27 cellular contexts compared by ENCODE assay signal in the genomic region with DNA sequence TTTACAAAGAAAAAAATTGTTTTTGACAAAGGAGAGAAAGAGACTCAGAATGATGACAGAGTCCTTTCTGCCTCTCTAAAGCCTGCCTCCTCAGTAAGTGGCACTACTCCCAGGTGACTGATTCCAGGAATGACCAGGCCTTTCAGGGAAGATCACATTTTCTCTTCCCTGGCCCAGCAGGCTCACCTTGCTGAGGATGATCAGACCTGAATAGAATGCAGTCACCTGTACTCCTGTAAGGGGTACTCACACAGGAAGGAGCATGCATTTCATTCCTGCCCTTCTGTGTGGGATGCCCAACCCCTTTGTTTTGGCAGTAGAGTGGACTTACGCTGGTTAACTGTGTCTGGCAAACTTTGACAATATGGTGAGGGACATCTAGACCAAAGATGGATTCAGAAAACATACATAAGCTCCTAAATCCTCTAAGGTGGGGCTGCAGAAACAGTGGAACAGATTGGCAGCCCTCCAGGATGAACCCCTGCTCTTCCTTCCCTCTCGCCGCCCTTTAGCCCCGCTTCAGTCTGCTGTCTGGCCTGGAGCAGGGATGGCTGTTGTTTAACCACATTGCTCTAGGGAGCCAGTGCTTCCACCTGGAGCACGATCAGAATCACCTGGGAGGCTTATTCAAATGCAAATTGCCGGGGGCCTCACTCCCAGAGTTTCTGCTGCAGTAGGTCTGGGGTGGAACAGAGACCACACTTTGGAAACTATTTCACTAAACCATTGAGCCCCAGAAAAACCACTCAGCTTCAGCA. TPM values are rescaled to one million over a fixed set of nuclear protein-coding genes. Genes with fewer than 3 reads are reported as not detected.
DNase-seq lines count a peak whose midpoint lies in the region; ATAC-seq, FAIRE-seq and TF ChIP-seq lines count a peak whose summit lies in the region.
"Had no signal": no experiment of that assay in that cellular context is flagged by ENCODE, and none has a peak within 500 bp of the region (broad histone marks: within the 10 kb centered on the region; RNA-seq: fewer than 3 reads in every experiment).

No MANE protein-coding gene starts in this region.

- H3K4me3 ChIP-seq in H1 (ENCODE audit: extremely low read depth in 1 of 4, insufficient read depth in 2 of 4, low read depth in 3 of 4, low read length in 4 of 4) (peak overlapping the region in 3 of 4 experiments; percentile 16 to 46 (median 19); a peak in 5 of 8 replicates), mesendoderm (ENCODE audit: low read length) (no peak overlapping the region)
- H3K4me3 ChIP-seq: ascending aorta, BLaER1, gastrocnemius medialis, K562, thoracic aorta had no signal

- H2BK20ac ChIP-seq in H1 (ENCODE audit: low read length) = peak overlapping the region; percentile 49; the same call in 1 of the 2 replicates

- H3K23ac ChIP-seq in H1 (ENCODE audit: insufficient read length) (no peak overlapping the region), mesendoderm (ENCODE audit: low read length) (no peak overlapping the region)

- no peaks in the 10 kb centered on the region for H3K27me3 ChIP-seq in H1 (replicated peaks in 1 of 4; ENCODE audit: control insufficient read depth in 3 of 4, extremely low read depth in 1 of 4, insufficient read depth in 3 of 4, low read length in 3 of 4)
- H3K27me3 ChIP-seq in mesendoderm (ENCODE audit: insufficient read depth, low read length, poor library complexity) = no peaks in the 10 kb centered on the region
- H3K27me3 ChIP-seq: ascending aorta, BLaER1, gastrocnemius medialis had no signal

- peaks cover 9 to 31% (median 24%) of the 10 kb centered on the region in 4 experiments for H3K4me1 ChIP-seq in H1 (replicated peaks in 1 of 4; ENCODE audit: control insufficient read depth in 3 of 4, insufficient read depth in 4 of 4, low read length in 3 of 4)
- peaks cover 8% of the 10 kb centered on the region for H3K4me1 ChIP-seq in mesendoderm (ENCODE audit: control insufficient read depth, low read depth, low read length)
- H3K4me1 ChIP-seq: ascending aorta, BLaER1, gastrocnemius medialis had no signal

- peak; percentile 81 for DNase-seq in ELF-1 (ENCODE audit: low read depth, low spot score)
- peak; percentile 42 for DNase-seq in NCI-H146 (lab: John Stamatoyannopoulos, UW)
- DNase-seq in H1 (ENCODE audit: low read depth in 1 of 2, low spot score in 2 of 2) = peak; percentile 31 to 68
- peak; percentile 85 for DNase-seq in mesendoderm
- DNase-seq in Right ventricle myocardium inferior (ENCODE audit: missing footprints) = no peak
- DNase-seq in activated CD4-positive, alpha-beta memory T cell treated with anti-CD3 and anti-CD28 coated beads for 36 hours = no peak
- DNase-seq: activated CD4-positive, alpha-beta T cell treated with anti-CD3 and anti-CD28 coated beads, Interleukin-2, amount 50 U/mL, for 1 hour; caudate nucleus; COR-L47; gastrocnemius medialis; hippocampal formation; MM.1S; naive B cell; NCI-H1417 treated with DMSO at 0.1 percent for 48 hours; NCI-H82; stimulated activated CD4-positive, alpha-beta T cell treated with anti-CD3 and anti-CD28 coated beads, Interleukin-2, amount 100 ng/mL, for 48 hours had no signal

- ATAC-seq in GM19351 (IDR thresholded peaks at IDR 0.05; ENCODE audit: unreplicated experiment) (no peak), Right ventricle myocardium inferior (no peak), HG03045 (IDR thresholded peaks at IDR 0.05; ENCODE audit: unreplicated experiment) (no peak)
- ATAC-seq: gastrocnemius medialis; K562; left lobe of liver; stimulated activated memory B cell treated with anti-CD40 and anti-IgM and Interleukin-4, amounts not matched to agents 10 μg/mL and 1 μg/mL and 100 μg/mL, for 72 hours had no signal

- intact Hi-C loops in Right ventricle myocardium inferior (cut with DNase I) = no loop called here
- intact Hi-C loops in activated CD4-positive, alpha-beta memory T cell treated with anti-CD3 and anti-CD28 coated beads for 36 hours (cut with micrococcal nuclease) = no loop called here

- no peaks in the 10 kb centered on the region for H3K27me3 Mint-ChIP-seq in activated CD4-positive, alpha-beta memory T cell treated with anti-CD3 and anti-CD28 coated beads for 36 hours
- H3K27me3 Mint-ChIP-seq: activated naive CD8-positive, alpha-beta T cell had no signal

- H3K18ac ChIP-seq in H1 (ENCODE audit: extremely low read depth, low read length) (peak overlapping the region; percentile 52; the same call in 1 of the 2 replicates), mesendoderm (ENCODE audit: low read length) (no peak overlapping the region)

- 26% methylated on average over 6 of the region's 6 CpGs; no CpG with 5 or more reads in 1 of the 2 experiments for WGBS in H1 (ENCODE audit: extremely low coverage in 1 of 2, insufficient coverage in 1 of 2, insufficient read length in 1 of 2, insufficient replicate concordance in 2 of 2, low coverage in 1 of 2, low lambda C conversion rate in 2 of 2, missing lambda C conversion rate in 1 of 2), 2 experiments
- WGBS in mesendoderm (ENCODE audit: extremely low coverage, insufficient coverage, low lambda C conversion rate) = no CpG with 5 or more reads among the region's 6 CpGs

- H3K56ac ChIP-seq in H1 (replicated peaks; ENCODE audit: insufficient read length, low read depth, low read length) = no peak overlapping the region
- H3K56ac ChIP-seq in mesendoderm (ENCODE audit: low read length) = no peak overlapping the region

- CTCF ChIA-PET in H1 (lab: Charles Lee; ENCODE audit: partially characterized antibody) = interaction anchor here (1.8 to 2.4 kb wide), 3 partner anchors 15 to 54 kb away, joined by 4 to 14 read pairs (median 7); no protein-coding TSS in a partner anchor
- CTCF ChIA-PET in activated CD4-positive, alpha-beta memory T cell treated with anti-CD3 and anti-CD28 coated beads for 36 hours (lab: Charles Lee) = no interaction called here

- H3K4me1 Mint-ChIP-seq in activated CD4-positive, alpha-beta memory T cell treated with anti-CD3 and anti-CD28 coated beads for 36 hours (ENCODE audit: low read depth) = no peaks in the 10 kb centered on the region
- H3K4me1 Mint-ChIP-seq: naive B cell; stimulated activated memory B cell treated with anti-CD40 and anti-IgM and Interleukin-4, amounts not matched to agents 10 μg/mL and 1 μg/mL and 100 μg/mL, for 72 hours had no signal

- H3K27ac ChIP-seq in H1 (ENCODE audit: low read depth, low read length) (peak overlapping the region; percentile 88; the same call in 1 of the 2 replicates), mesendoderm (ENCODE audit: low read depth, low read length) (peak overlapping the region; percentile 28)
- H3K27ac ChIP-seq: ascending aorta, BLaER1, gastrocnemius medialis, thoracic aorta, WERI-Rb-1 had no signal

- FAIRE-seq in H1 (lab: Jason Lieb, UNC) = peak; percentile 88
- FAIRE-seq: K562 had no signal

- H3K4ac ChIP-seq in H1 (replicated peaks; ENCODE audit: insufficient read length, low read depth, low read length) (peak overlapping the region; percentile 10), mesendoderm (ENCODE audit: low read depth, low read length) (no peak overlapping the region)

- POLR2A ChIA-PET in H1 (lab: Charles Lee; ENCODE audit: partially characterized antibody) = interaction anchor here (0.9 to 1.9 kb wide), 9 partner anchors 11 to 55 kb away, joined by 3 to 8 read pairs (median 4); partner anchors contain the start of genes ERG28 and TTLL5
- POLR2A ChIA-PET in activated CD4-positive, alpha-beta memory T cell treated with anti-CD3 and anti-CD28 coated beads for 36 hours (lab: Charles Lee) = no interaction called here

- TF ChIP-seq RAD21 in H1 (IDR thresholded peaks at IDR 0.05 in 1 of 2, conservative IDR thresholded peaks at IDR 0.05 in 1 of 2; ENCODE audit: low read depth in 2 of 2, low read length in 2 of 2) = peak in 1 of 2 experiments; percentile 8; a peak in 1 of 4 replicates

- no peaks in the 10 kb centered on the region for H3K79me2 ChIP-seq in H1 (ENCODE audit: control insufficient read depth in 1 of 2, insufficient read depth in 2 of 2, low read length in 2 of 2)
- no peaks in the 10 kb centered on the region for H3K79me2 ChIP-seq in mesendoderm (ENCODE audit: control insufficient read depth, insufficient read depth, low read length)

- no peaks in the 10 kb centered on the region for H3K9me3 Mint-ChIP-seq in activated CD4-positive, alpha-beta memory T cell treated with anti-CD3 and anti-CD28 coated beads for 36 hours
- H3K9me3 Mint-ChIP-seq: naive B cell; stimulated activated memory B cell treated with anti-CD40 and anti-IgM and Interleukin-4, amounts not matched to agents 10 μg/mL and 1 μg/mL and 100 μg/mL, for 72 hours had no signal

- H3K14ac ChIP-seq in H1 (ENCODE audit: insufficient read length) = no peak overlapping the region

- H3K36me3 ChIP-seq in H1 (ENCODE audit: control insufficient read depth in 2 of 4, insufficient read depth in 4 of 4, low read length in 3 of 4) (no peaks in the 10 kb centered on the region), mesendoderm (ENCODE audit: control insufficient read depth, insufficient read depth, low read length) (no peaks in the 10 kb centered on the region)
- H3K36me3 ChIP-seq: ascending aorta, BLaER1, thoracic aorta, WERI-Rb-1 had no signal

- H4K8ac ChIP-seq in H1 (ENCODE audit: extremely low read depth, insufficient read depth, low read length) (no peak overlapping the region; the same call in 1 of the 2 replicates), mesendoderm (ENCODE audit: low read depth, low read length) (no peak overlapping the region)

- H2BK15ac ChIP-seq in H1 (ENCODE audit: low read length) (no peak overlapping the region), mesendoderm (replicated peaks; ENCODE audit: low read depth) (no peak overlapping the region)

- peaks cover 3% of the 10 kb centered on the region; the same call in 1 of the 2 replicates for H3K23me2 ChIP-seq in H1 (ENCODE audit: low read depth, low read length)

- peak overlapping the region; percentile 66 to 68 for H3K4me2 ChIP-seq in H1 (ENCODE audit: insufficient read depth in 1 of 2, low read depth in 2 of 2, low read length in 2 of 2)
- no peak overlapping the region for H3K4me2 ChIP-seq in mesendoderm (ENCODE audit: low read length)
- H3K4me2 ChIP-seq: BLaER1 had no signal

- no peak for TF ChIP-seq CTCF in H1 (IDR thresholded peaks at IDR 0.05; ENCODE audit: control extremely low read depth in 1 of 3, insufficient read depth in 1 of 3, low read depth in 1 of 3, low read length in 3 of 3)

- H2BK5ac ChIP-seq in H1 (ENCODE audit: low read depth, low read length) = peak overlapping the region; percentile 98
- H2BK5ac ChIP-seq in mesendoderm (ENCODE audit: low read length) = no peak overlapping the region

- peaks cover 3% of the 10 kb centered on the region for H3K36me3 Mint-ChIP-seq in activated CD4-positive, alpha-beta memory T cell treated with anti-CD3 and anti-CD28 coated beads for 36 hours
- H3K36me3 Mint-ChIP-seq: naive B cell had no signal

- H2BK120ac ChIP-seq in H1 (replicated peaks; ENCODE audit: low read depth, low read length) = peak overlapping the region; percentile 30
- no peak overlapping the region for H2BK120ac ChIP-seq in mesendoderm (ENCODE audit: low read depth, low read length)

- H2AK5ac ChIP-seq in H1 (ENCODE audit: low read depth, low read length) (no peak overlapping the region; the same call in 1 of the 2 replicates), mesendoderm (ENCODE audit: low read length) (no peak overlapping the region)

- peak overlapping the region; percentile 71 for H4K91ac ChIP-seq in H1 (replicated peaks; ENCODE audit: insufficient read length, low read length)

- H4K5ac ChIP-seq in H1 (ENCODE audit: insufficient read length, low read depth, low read length) = peak overlapping the region; percentile 7
- H4K5ac ChIP-seq in mesendoderm (ENCODE audit: low read length) = no peak overlapping the region

- H3K4me3 Mint-ChIP-seq in activated CD4-positive, alpha-beta memory T cell treated with anti-CD3 and anti-CD28 coated beads for 36 hours = no peak overlapping the region
- H3K4me3 Mint-ChIP-seq: activated naive CD8-positive, alpha-beta T cell; naive B cell; stimulated activated memory B cell treated with anti-CD40 and anti-IgM and Interleukin-4, amounts not matched to agents 10 μg/mL and 1 μg/mL and 100 μg/mL, for 72 hours had no signal

- no peaks in the 10 kb centered on the region for H4K20me1 ChIP-seq in H1 (replicated peaks in 1 of 2; ENCODE audit: control insufficient read depth in 1 of 2, insufficient read depth in 2 of 2, low read length in 2 of 2)
- H4K20me1 ChIP-seq: BLaER1 had no signal

- H3K27ac Mint-ChIP-seq in activated CD4-positive, alpha-beta memory T cell treated with anti-CD3 and anti-CD28 coated beads for 36 hours = no peak overlapping the region
- H3K27ac Mint-ChIP-seq: activated naive CD8-positive, alpha-beta T cell; naive B cell; stimulated activated memory B cell treated with anti-CD40 and anti-IgM and Interleukin-4, amounts not matched to agents 10 μg/mL and 1 μg/mL and 100 μg/mL, for 72 hours had no signal

- 0 out of 3 replicates have a peak, but pooled peaks of 1 of the 2 experiments have one; percentile 28 for TF ChIP-seq EP300 in H1 (IDR thresholded peaks at IDR 0.05; ENCODE audit: borderline replicate concordance in 1 of 2, low read depth in 2 of 2, low read length in 2 of 2)

- H3K9ac ChIP-seq in H1 (replicated peaks in 1 of 4; ENCODE audit: extremely low read depth in 1 of 4, low read depth in 3 of 4, low read length in 3 of 4) (peak overlapping the region in 3 of 4 experiments; percentile 12 to 51 (median 49); a peak in 4 of 7 replicates), mesendoderm (ENCODE audit: low read length) (no peak overlapping the region)
- H3K9ac ChIP-seq: BLaER1 had no signal

- H3K9me3 ChIP-seq in H1 (ENCODE audit: insufficient read depth in 2 of 2, low read depth in 1 of 2, low read length in 1 of 2) = no peaks in the 10 kb centered on the region
- H3K9me3 ChIP-seq: ascending aorta, BLaER1, gastrocnemius medialis, thoracic aorta had no signal

- H3K79me1 ChIP-seq in H1 (ENCODE audit: low read depth, low read length) (no peaks in the 10 kb centered on the region), mesendoderm (ENCODE audit: low read length) (no peaks in the 10 kb centered on the region)

- peak overlapping the region; percentile 99 for H2BK12ac ChIP-seq in H1 (ENCODE audit: low read depth, low read length)

- H2AFZ ChIP-seq in H1 (ENCODE audit: low read length) = no peak overlapping the region

- peak; percentile 56 to 81; a peak in 2 of 3 replicates for TF ChIP-seq POLR2A in H1 (IDR thresholded peaks at IDR 0.05; ENCODE audit: control extremely low read depth in 1 of 2, low read depth in 2 of 2, low read length in 2 of 2)

RNA-seq across cellular contexts. Expression of gene ERG28, which starts 29.8 kb away (rescaled TPM):
- total RNA-seq in H1 (2021; fragmentation: NEBNext Ultra II Directional; extraction: Animal tissue kit (Norgen Biotek cat#: 25700)) = 30.5 and 32.6 TPM in 2 replicates
- polyA plus RNA-seq in H1 (2011; rRNA removed) = 45.3 and 56.7 TPM in 2 replicates
- 42.6 TPM for polyA plus RNA-seq in H1 (2011; cell fraction: cytosol; rRNA removed)
- polyA plus RNA-seq in H1 (2011; cell fraction: nucleus; rRNA removed) = 21.8 TPM
- 31.8 to 37.4 TPM (median 35.1 TPM) in 4 replicates for polyA plus RNA-seq in H1 (2012, experiment 1 of 2)
- polyA plus RNA-seq in H1 (2012, experiment 2 of 2) = 56.3 TPM
- polyA plus RNA-seq in H1 (2013, experiment 1 of 2) = 81.1 TPM
- polyA plus RNA-seq in H1 (2013, experiment 2 of 2) = 112 TPM
- 21.5 and 23.6 TPM in 2 replicates for polyA minus RNA-seq in H1 (2011; rRNA and poly(A)+ RNA removed)
- polyA minus RNA-seq in H1 (2011; cell fraction: cytosol; rRNA and poly(A)+ RNA removed) = 9.3 TPM
- polyA minus RNA-seq in H1 (2011; cell fraction: nucleus; rRNA and poly(A)+ RNA removed) = 11.7 TPM
- polyA plus RNA-seq in mesendoderm (2013, experiment 1 of 2) = 75.1 TPM
- 73.5 TPM for polyA plus RNA-seq in mesendoderm (2013, experiment 2 of 2)
- 6.5 TPM for total RNA-seq in Right ventricle myocardium inferior
- 10 to 100 TPM; 25.9 to 26.8 TPM for total RNA-seq in activated CD4-positive, alpha-beta memory T cell treated with anti-CD3 and anti-CD28 coated beads for 36 hours

RNA-seq across cellular contexts. Expression of gene TTLL5, which starts 30.2 kb away (rescaled TPM):
- total RNA-seq in H1 (2021; fragmentation: NEBNext Ultra II Directional; extraction: Animal tissue kit (Norgen Biotek cat#: 25700)) = 44.6 and 45.9 TPM in 2 replicates
- 14.8 and 16.1 TPM in 2 replicates for polyA plus RNA-seq in H1 (2011; rRNA removed)
- polyA plus RNA-seq in H1 (2011; cell fraction: cytosol; rRNA removed) = 15.9 TPM
- polyA plus RNA-seq in H1 (2011; cell fraction: nucleus; rRNA removed) = 22.9 TPM
- polyA plus RNA-seq in H1 (2012, experiment 1 of 2) = 22.8 to 31.8 TPM (median 23.2 TPM) in 4 replicates
- polyA plus RNA-seq in H1 (2012, experiment 2 of 2) = 2.7 TPM
- polyA plus RNA-seq in H1 (2013, experiment 1 of 2) = 24.5 TPM
- polyA plus RNA-seq in H1 (2013, experiment 2 of 2) = 25.2 TPM
- polyA minus RNA-seq in H1 (2011; rRNA and poly(A)+ RNA removed) = 52.0 and 82.4 TPM in 2 replicates
- polyA minus RNA-seq in H1 (2011; cell fraction: cytosol; rRNA and poly(A)+ RNA removed) = 23.4 TPM
- 104 TPM for polyA minus RNA-seq in H1 (2011; cell fraction: nucleus; rRNA and poly(A)+ RNA removed)
- 32.7 TPM for polyA plus RNA-seq in mesendoderm (2013, experiment 1 of 2)
- 34.2 TPM for polyA plus RNA-seq in mesendoderm (2013, experiment 2 of 2)
- total RNA-seq in Right ventricle myocardium inferior = 17.8 TPM
- total RNA-seq in activated CD4-positive, alpha-beta memory T cell treated with anti-CD3 and anti-CD28 coated beads for 36 hours = 10 to 100 TPM; 23.6 to 28.4 TPM

RNA-seq across cellular contexts. Expression of gene FLVCR2, which starts 52.5 kb away (rescaled TPM):
- total RNA-seq in H1 (2021; fragmentation: NEBNext Ultra II Directional; extraction: Animal tissue kit (Norgen Biotek cat#: 25700)) = 7.1 and 12.9 TPM in 2 replicates
- 6.3 and 8.2 TPM in 2 replicates for polyA plus RNA-seq in H1 (2011; rRNA removed)
- 6.4 TPM for polyA plus RNA-seq in H1 (2011; cell fraction: cytosol; rRNA removed)
- 5.9 TPM for polyA plus RNA-seq in H1 (2011; cell fraction: nucleus; rRNA removed)
- polyA plus RNA-seq in H1 (2012, experiment 1 of 2) = 5.9 to 9.1 TPM (median 7.6 TPM) in 4 replicates
- polyA plus RNA-seq in H1 (2012, experiment 2 of 2) = 5.3 TPM
- 6.3 TPM for polyA plus RNA-seq in H1 (2013, experiment 1 of 2)
- 7.3 TPM for polyA plus RNA-seq in H1 (2013, experiment 2 of 2)
- 15.8 and 17.9 TPM in 2 replicates for polyA minus RNA-seq in H1 (2011; rRNA and poly(A)+ RNA removed)
- polyA minus RNA-seq in H1 (2011; cell fraction: cytosol; rRNA and poly(A)+ RNA removed) = 4.8 TPM
- polyA minus RNA-seq in H1 (2011; cell fraction: nucleus; rRNA and poly(A)+ RNA removed) = 7.7 TPM
- 3.3 TPM for polyA plus RNA-seq in mesendoderm (2013, experiment 1 of 2)
- polyA plus RNA-seq in mesendoderm (2013, experiment 2 of 2) = 3.2 TPM
- total RNA-seq in Right ventricle myocardium inferior = 3.4 TPM
- 1 to 10 TPM; 2.8 to 7.6 TPM for total RNA-seq in activated CD4-positive, alpha-beta memory T cell treated with anti-CD3 and anti-CD28 coated beads for 36 hours
- total RNA-seq: OCI-LY7 had no signal
- polyA plus RNA-seq: K562 had no signal

Comparison
In these comparisons a context has a peak if more than half of its experiments do, and no peak if none do; other contexts are left out.
1. DNase-seq: peak in ELF-1 (single experiment), NCI-H146 (single experiment), H1 (2 of 2) and mesendoderm (single experiment); none in Right ventricle myocardium inferior (single experiment) and activated CD4-positive, alpha-beta memory T cell treated with anti-CD3 and anti-CD28 coated beads for 36 hours (single experiment).